25 cellular contexts compared by ENCODE assay signal in genomic region chr5:156693113-156693512, GRCh38.
"Had no signal": no experiment of that assay in that cellular context is flagged by ENCODE, and none has a peak within 500 bp of the region (broad histone marks: within the 10 kb centered on the region; RNA-seq: fewer than 3 reads in every experiment).

No MANE protein-coding gene starts in this region.

- H3K27ac Mint-ChIP-seq: activated CD4-positive, alpha-beta memory T cell treated with anti-CD3 and anti-CD28 coated beads, Interleukin-2, amount 10 ng/mL, durations not matched to agents 7 days and 5 days; activated naive CD4-positive, alpha-beta T cell treated with anti-CD3 and anti-CD28 coated beads for 36 hours; activated naive CD8-positive, alpha-beta T cell; activated T-helper 17 cell treated with anti-CD3 and anti-CD28 coated beads, Interleukin-2, amount 50 U/mL, for 72 hours; T-cell had no signal

- H3K9me3 Mint-ChIP-seq: activated CD4-positive, alpha-beta memory T cell treated with anti-CD3 and anti-CD28 coated beads, Interleukin-2, amount 10 ng/mL, durations not matched to agents 7 days and 5 days; activated naive CD4-positive, alpha-beta T cell treated with anti-CD3 and anti-CD28 coated beads for 36 hours; activated T-helper 17 cell treated with anti-CD3 and anti-CD28 coated beads, Interleukin-2, amount 50 U/mL, for 72 hours; T-cell had no signal

- ATAC-seq: activated T-helper 17 cell treated with anti-CD3 and anti-CD28 coated beads, Interleukin-2, amount 50 U/mL, for 72 hours; T-cell had no signal

- H3K27me3 ChIP-seq: brain microvascular endothelial cell, cardiac muscle cell had no signal

- H3K36me3 Mint-ChIP-seq: activated naive CD8-positive, alpha-beta T cell; T-cell had no signal

- H3K27ac ChIP-seq: brain microvascular endothelial cell, cardiac muscle cell had no signal

- H3K4me1 Mint-ChIP-seq: activated CD4-positive, alpha-beta memory T cell treated with anti-CD3 and anti-CD28 coated beads, Interleukin-2, amount 10 ng/mL, durations not matched to agents 7 days and 5 days; activated T-helper 17 cell treated with anti-CD3 and anti-CD28 coated beads, Interleukin-2, amount 50 U/mL, for 72 hours; T-cell had no signal

- DNase-seq: activated CD4-positive, alpha-beta memory T cell treated with anti-CD3 and anti-CD28 coated beads, Interleukin-2, amount 10 ng/mL, durations not matched to agents 7 days and 5 days; activated CD4-positive, alpha-beta T cell treated with anti-CD3 and anti-CD28 coated beads, Interleukin-2, amount 50 U/mL, for 1 hour; activated CD4-positive, CD25-positive, alpha-beta regulatory T cell; activated gamma-delta T cell; activated naive CD4-positive, alpha-beta T cell treated with anti-CD3 and anti-CD28 coated beads for 36 hours; activated T-cell treated with anti-CD3 and anti-CD28 coated beads for 4 hours; activated T-cell treated with anti-CD3 and anti-CD28 coated beads, Interleukin-2, amount 50 U/mL, for 48 hours; amygdala; brain microvascular endothelial cell; Karpas-422; MM.1S; NCI-H1105; NCI-H1436; NCI-H187; NCI-H2081; NCI-H510A treated with DMSO at 0.1 percent for 48 hours; SIG-M5; T-cell; T-helper 2 cell; T1000 had no signal

- H3K4me3 ChIP-seq: cardiac muscle cell had no signal

- FAIRE-seq: astrocyte, TTC549 had no signal

- H3K36me3 ChIP-seq: brain microvascular endothelial cell, cardiac muscle cell had no signal

- H3K4me3 Mint-ChIP-seq: activated CD4-positive, alpha-beta memory T cell treated with anti-CD3 and anti-CD28 coated beads, Interleukin-2, amount 10 ng/mL, durations not matched to agents 7 days and 5 days; activated naive CD4-positive, alpha-beta T cell treated with anti-CD3 and anti-CD28 coated beads for 36 hours; activated naive CD8-positive, alpha-beta T cell; activated T-helper 17 cell treated with anti-CD3 and anti-CD28 coated beads, Interleukin-2, amount 50 U/mL, for 72 hours; T-cell had no signal
